8 cellular contexts compared by ENCODE assay signal in the genomic region with DNA sequence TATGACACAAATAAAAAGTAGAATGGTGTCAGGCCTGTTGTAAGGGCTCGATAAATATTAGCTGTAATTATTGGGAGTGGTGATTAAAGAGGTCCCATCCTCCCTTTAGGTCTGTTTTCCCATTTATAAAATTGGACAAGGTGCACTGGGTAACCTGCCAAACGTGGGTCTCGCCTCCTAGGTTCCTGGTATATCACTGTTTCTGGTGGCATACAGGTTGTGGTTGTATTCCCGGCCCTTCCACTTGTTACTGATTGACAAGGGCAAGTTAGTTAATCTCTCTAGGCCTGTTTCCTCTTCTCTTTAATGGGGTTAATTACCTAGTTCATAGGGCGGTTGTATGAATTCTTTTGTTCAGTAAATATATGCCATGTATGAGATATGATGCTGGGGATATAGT.
DNase-seq lines count a peak whose midpoint lies in the region; ATAC-seq and TF ChIP-seq lines count a peak whose summit lies in the region.

No MANE protein-coding gene starts in this region.

- peak overlapping the region; percentile 81; the same call in 1 of the 2 replicates for H3K27ac ChIP-seq in SU-DHL-6 (ENCODE audit: low read depth, low read length)
- peak overlapping the region; percentile 100 for H3K27ac ChIP-seq in rectal smooth muscle tissue (ENCODE audit: low read depth, low read length)

- no peak for ATAC-seq in GM18873 (IDR thresholded peaks at IDR 0.05; ENCODE audit: low FRiP score, unreplicated experiment)
- no peak for ATAC-seq in GM21360 (IDR thresholded peaks at IDR 0.05; ENCODE audit: unreplicated experiment)

- no peaks in the 10 kb centered on the region for H3K9me2 ChIP-seq in SU-DHL-6 (replicated peaks; ENCODE audit: insufficient read depth, low read length)

- H3K4me3 ChIP-seq in GM12865 (ENCODE audit: low read depth, low read length) (peak overlapping the region; percentile 96), SU-DHL-6 (ENCODE audit: insufficient read depth, low read length, poor library complexity, severe bottlenecking) (peak overlapping the region; percentile 96), fibroblast of pulmonary artery (replicated peaks; ENCODE audit: low read depth, low read length) (peak overlapping the region; percentile 91), rectal smooth muscle tissue (ENCODE audit: low read length) (peak overlapping the region; percentile 87)

- peaks cover 17% of the 10 kb centered on the region for H3K4me1 ChIP-seq in rectal smooth muscle tissue (ENCODE audit: control insufficient read depth, insufficient read depth, low read length)

- peaks cover 6% of the 10 kb centered on the region; the same call in 1 of the 2 replicates for H3K36me3 ChIP-seq in SU-DHL-6 (ENCODE audit: low read length)
- H3K36me3 ChIP-seq in rectal smooth muscle tissue (ENCODE audit: control insufficient read depth, insufficient read depth, low read length): peaks cover 9% of the 10 kb centered on the region

- peaks cover 63% of the 10 kb centered on the region for H3K79me2 ChIP-seq in SU-DHL-6 (ENCODE audit: insufficient read depth, low read length)

- no peaks in the 10 kb centered on the region for H3K9me3 ChIP-seq in SU-DHL-6 (ENCODE audit: insufficient read depth, low read length)

- no peak for TF ChIP-seq CTCF in GM12865 (IDR thresholded peaks at IDR 0.05; ENCODE audit: insufficient read depth, low read depth, low read length, missing control alignments)
- TF ChIP-seq CTCF in SU-DHL-6 (IDR thresholded peaks at IDR 0.05; ENCODE audit: insufficient read depth, low read length, poor library complexity, severe bottlenecking): no peak
- no peak for TF ChIP-seq CTCF in fibroblast of pulmonary artery (IDR thresholded peaks at IDR 0.05; ENCODE audit: low read length, missing control alignments)

- no peaks in the 10 kb centered on the region; the same call in 1 of the 2 replicates for H4K20me1 ChIP-seq in SU-DHL-6 (ENCODE audit: low read depth, low read length)

- H2AFZ ChIP-seq in SU-DHL-6 (ENCODE audit: low read depth, low read length, severe bottlenecking): no peak overlapping the region

- peak overlapping the region; percentile 94 for H3K9ac ChIP-seq in SU-DHL-6 (ENCODE audit: low read length)
- H3K9ac ChIP-seq in rectal smooth muscle tissue (ENCODE audit: low read length): no peak overlapping the region

- no peaks in the 10 kb centered on the region for H3K27me3 ChIP-seq in SU-DHL-6 (ENCODE audit: low read length)
- H3K27me3 ChIP-seq in rectal smooth muscle tissue (ENCODE audit: control insufficient read depth, insufficient read depth, low read length): no peaks in the 10 kb centered on the region

- DNase-seq in GM12865 (ENCODE audit: low read depth): no peak
- DNase-seq in fibroblast of pulmonary artery (ENCODE audit: low read depth): no peak
- DNase-seq in Kasumi-1 (lab: John Stamatoyannopoulos, UW): no peak
- DNase-seq in SKM-1 treated with dmso at 0.1 percent for 144 hours (lab: John Stamatoyannopoulos, UW; ENCODE audit: unreplicated experiment): no peak

- no peaks in the 10 kb centered on the region; the same call in 1 of the 2 replicates for H3F3A ChIP-seq in SU-DHL-6 (ENCODE audit: insufficient read depth)

- H3K4me2 ChIP-seq in SU-DHL-6 (ENCODE audit: low read depth, low read length, poor library complexity, severe bottlenecking): peak overlapping the region; percentile 75
